In the genomic region with DNA sequence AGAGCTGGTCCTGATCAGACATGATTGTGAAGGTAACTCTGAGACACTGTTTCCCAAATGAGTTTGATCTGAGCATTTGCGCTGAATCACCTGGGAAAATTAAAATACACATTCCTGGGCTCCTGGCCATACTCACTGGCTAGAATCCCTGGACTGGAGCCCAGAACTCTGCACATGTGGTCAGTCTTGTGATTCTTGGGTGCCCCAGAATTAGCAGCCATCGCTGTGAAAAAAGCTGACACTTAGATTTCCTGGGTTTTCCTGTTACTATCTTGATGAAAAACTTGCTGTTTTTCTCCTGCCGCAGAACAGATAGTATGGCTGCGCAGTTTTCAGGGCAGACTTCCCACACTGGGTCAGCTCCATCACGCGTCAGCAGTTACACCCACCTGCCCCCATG, we compare ENCODE assay signal across 12 cellular contexts.
DNase-seq lines count a peak whose midpoint lies in the region; ATAC-seq and TF ChIP-seq lines count a peak whose summit lies in the region.
"Had no signal": no experiment of that assay in that cellular context is flagged by ENCODE, and none has a peak within 500 bp of the region (broad histone marks: within the 10 kb centered on the region; RNA-seq: fewer than 3 reads in every experiment).

No MANE protein-coding gene starts in this region.

- H3K4me3 Mint-ChIP-seq in nephron progenitor cell, result no peak overlapping the region
- H3K4me3 Mint-ChIP-seq: activated naive CD4-positive, alpha-beta T cell treated with anti-CD3 and anti-CD28 coated beads, Interleukin-2, amount 50 U/mL, for 24 hours; naive thymus-derived CD8-positive, alpha-beta T cell had no signal

- DNase-seq in NCI-H69 (lab: John Stamatoyannopoulos, UW) (peak; percentile 30), fibroblast of mammary gland (ENCODE audit: low read depth) (peak; percentile 88), nephron progenitor cell (no peak), NCI-H510A treated with DMSO at 0.1 percent for 48 hours (lab: John Stamatoyannopoulos, UW) (no peak)
- DNase-seq: activated CD4-positive, alpha-beta T cell treated with anti-CD3 and anti-CD28 coated beads for 1 hour had no signal

- H3K27me3 ChIP-seq in BLaER1, result no peaks in the 10 kb centered on the region

- H3K4me3 ChIP-seq in BLaER1 (no peak overlapping the region), fibroblast of mammary gland (ENCODE audit: control insufficient read depth, low read depth, low read length) (no peak overlapping the region)
- H3K4me3 ChIP-seq: gastrocnemius medialis had no signal

- H3K9me3 Mint-ChIP-seq in nephron progenitor cell, result no peaks in the 10 kb centered on the region
- H3K9me3 Mint-ChIP-seq: activated naive CD4-positive, alpha-beta T cell treated with anti-CD3 and anti-CD28 coated beads, Interleukin-2, amount 50 U/mL, for 24 hours had no signal

- no peak for TF ChIP-seq CTCF in fibroblast of mammary gland (conservative IDR thresholded peaks at IDR 0.05; ENCODE audit: control insufficient read depth, insufficient read depth, low read depth, low read length)
- no peak for TF ChIP-seq CTCF in nephron progenitor cell (IDR thresholded peaks at IDR 0.05)

- H3K27ac Mint-ChIP-seq in nephron progenitor cell, result peak overlapping the region; percentile 66
- H3K27ac Mint-ChIP-seq: activated naive CD4-positive, alpha-beta T cell treated with anti-CD3 and anti-CD28 coated beads, Interleukin-2, amount 50 U/mL, for 24 hours had no signal

- peaks cover 5% of the 10 kb centered on the region for H3K27me3 Mint-ChIP-seq in nephron progenitor cell (ENCODE audit: low read depth, poor library complexity)

- no peak overlapping the region for H3K27ac ChIP-seq in BLaER1
- H3K27ac ChIP-seq: gastrocnemius medialis had no signal

- peaks cover 56% of the 10 kb centered on the region for H3K4me1 Mint-ChIP-seq in nephron progenitor cell

- 0 out of 2 replicates have a peak overlapping the region, but pooled peaks have one; percentile 74 for H3K4me2 ChIP-seq in BLaER1

- H3K9ac ChIP-seq in BLaER1, result no peak overlapping the region

- ATAC-seq in HG02642 (IDR thresholded peaks at IDR 0.05; ENCODE audit: poor library complexity, unreplicated experiment), result no peak
- no peak for ATAC-seq in GM21723 (IDR thresholded peaks at IDR 0.05; ENCODE audit: unreplicated experiment)
- ATAC-seq in GM18502 (IDR thresholded peaks at IDR 0.05; ENCODE audit: poor library complexity, unreplicated experiment), result no peak
- ATAC-seq: naive thymus-derived CD8-positive, alpha-beta T cell had no signal

- no peaks in the 10 kb centered on the region for H4K20me1 ChIP-seq in BLaER1

- no peaks in the 10 kb centered on the region for H3K36me3 Mint-ChIP-seq in nephron progenitor cell (ENCODE audit: low read depth)
- H3K36me3 Mint-ChIP-seq: activated naive CD4-positive, alpha-beta T cell treated with anti-CD3 and anti-CD28 coated beads, Interleukin-2, amount 50 U/mL, for 24 hours; naive thymus-derived CD8-positive, alpha-beta T cell had no signal

- H3K4me1 ChIP-seq in BLaER1, result peaks cover 47% of the 10 kb centered on the region

- no peaks in the 10 kb centered on the region for H3K9me3 ChIP-seq in BLaER1
- H3K9me3 ChIP-seq: gastrocnemius medialis had no signal

- no peaks in the 10 kb centered on the region for H3K36me3 ChIP-seq in BLaER1
- H3K36me3 ChIP-seq: gastrocnemius medialis had no signal

Comparison
In these comparisons a context has a peak if more than half of its experiments do, and no peak if none do; other contexts are left out.
1. DNase-seq: peak in NCI-H69 (single experiment) and fibroblast of mammary gland (single experiment); none in nephron progenitor cell (single experiment) and NCI-H510A treated with DMSO at 0.1 percent for 48 hours (single experiment).